ENCODE assay signal across 8 cellular contexts in the genomic region with DNA sequence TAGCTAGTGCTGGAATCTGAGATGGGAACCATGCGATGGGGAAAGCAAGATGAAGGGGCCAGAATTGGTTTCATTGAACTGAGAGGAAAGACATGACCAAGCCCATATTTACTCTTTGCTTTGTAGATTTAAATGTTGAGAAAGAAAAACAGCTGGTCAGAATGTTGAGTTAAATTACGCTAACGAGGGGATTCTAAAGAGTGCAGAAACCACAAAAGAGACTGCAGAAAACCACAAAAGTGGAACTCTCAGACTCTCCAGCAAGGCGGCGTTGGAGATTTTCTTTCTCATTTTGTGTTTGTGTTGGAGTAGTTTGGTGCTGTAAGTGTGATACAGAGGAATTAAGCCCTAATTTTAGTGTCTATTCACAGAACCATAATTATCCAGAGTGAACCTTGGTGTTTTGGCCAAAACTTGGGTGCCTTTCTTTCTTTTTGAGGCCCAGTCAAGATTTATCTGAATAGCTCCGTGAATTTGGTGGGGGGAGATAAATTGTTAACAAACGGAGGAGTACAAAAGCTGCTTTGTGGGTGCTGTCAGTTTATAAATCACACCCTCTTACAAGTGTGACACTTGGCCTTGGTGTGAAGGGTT. TPM values are rescaled to one million over a fixed set of nuclear protein-coding genes. Genes with fewer than 3 reads are reported as not detected.
DNase-seq lines count a peak whose midpoint lies in the region; ATAC-seq and TF ChIP-seq lines count a peak whose summit lies in the region.

No MANE protein-coding gene starts in this region.

- peaks cover 46% of the 10 kb centered on the region for H3K79me2 ChIP-seq in mammary epithelial cell (ENCODE audit: insufficient read depth, low read length)

- H3K27me3 ChIP-seq in BLaER1 treated with 17β-estradiol and CSF1 and Interleukin-3, amounts not matched to agents 10 nM and 100 nM, result no peaks in the 10 kb centered on the region
- H3K27me3 ChIP-seq in muscle layer of duodenum (ENCODE audit: low read depth, low read length) (no peaks in the 10 kb centered on the region), mammary epithelial cell (ENCODE audit: insufficient read depth, low read length) (no peaks in the 10 kb centered on the region)

- H3K9ac ChIP-seq in BLaER1 treated with 17β-estradiol and CSF1 and Interleukin-3, amounts not matched to agents 10 nM and 100 nM, result peak overlapping the region; percentile 37 to 78 (median 68); a peak in 20 of 22 replicates
- H3K9ac ChIP-seq in mammary epithelial cell (ENCODE audit: insufficient read depth, low read length), result no peak overlapping the region

- intact Hi-C loops in mammary epithelial cell (cut with micrococcal nuclease), result no loop called here

- H3K4me3 ChIP-seq in BLaER1 treated with 17β-estradiol and CSF1 and Interleukin-3, amounts not matched to agents 10 nM and 100 nM, result peak overlapping the region in 8 of 10 experiments; percentile 1 to 52 (median 38); a peak in 11 of 20 replicates
- H3K4me3 ChIP-seq in astrocyte of the cerebellum (ENCODE audit: low read depth, low read length) (no peak overlapping the region), muscle layer of duodenum (ENCODE audit: low read depth in 1 of 2, low read length in 2 of 2) (peak overlapping the region in 1 of 2 donors; percentile 23), mammary epithelial cell (replicated peaks in 1 of 3; ENCODE audit: insufficient read depth in 1 of 3, low read depth in 2 of 3, low read length in 3 of 3) (no peak overlapping the region)

- H3K27ac ChIP-seq in BLaER1 treated with 17β-estradiol and CSF1 and Interleukin-3, amounts not matched to agents 10 nM and 100 nM, result peak overlapping the region; percentile 37 to 88 (median 81); a peak in 21 of 22 replicates
- H3K27ac ChIP-seq in muscle layer of duodenum (ENCODE audit: low read length) (peak overlapping the region; percentile 85), mammary epithelial cell (ENCODE audit: insufficient read depth, low read depth, low read length) (no peak overlapping the region)

- no peaks in the 10 kb centered on the region for H3K9me3 ChIP-seq in BLaER1 treated with 17β-estradiol and CSF1 and Interleukin-3, amounts not matched to agents 10 nM and 100 nM (replicated peaks in 1 of 11)
- H3K9me3 ChIP-seq in muscle layer of duodenum (ENCODE audit: control insufficient read depth in 1 of 2, low read length in 2 of 2) (no peaks in the 10 kb centered on the region), mammary epithelial cell (replicated peaks; ENCODE audit: insufficient read depth, low read length) (no peaks in the 10 kb centered on the region)

- in situ Hi-C loops in astrocyte of the cerebellum (cut with HindIII; ENCODE audit: low sequenced_read_pairs) (no loop called here), mammary epithelial cell (cut with MboI; ENCODE audit: low sequenced_read_pairs in 2 of 2) (loop anchor here in 1 of 2 donors (10.0 kb wide), 1 partner anchor 88 kb away; no protein-coding TSS in a partner anchor)

- CTCF ChIA-PET in mammary epithelial cell (lab: Charles Lee; ENCODE audit: low non-redundant PET), result interaction anchor here (0.6 to 1.4 kb wide), 2 partner anchors 25 to 54 kb away, joined by 5 to 19 read pairs; no protein-coding TSS in a partner anchor

- H2AFZ ChIP-seq in mammary epithelial cell (ENCODE audit: low read depth, low read length), result no peak overlapping the region

- H3K4me2 ChIP-seq in BLaER1 treated with 17β-estradiol and CSF1 and Interleukin-3, amounts not matched to agents 10 nM and 100 nM, result peak overlapping the region; percentile 86 to 98 (median 95)
- H3K4me2 ChIP-seq in mammary epithelial cell (ENCODE audit: insufficient read depth, low read depth, low read length), result no peak overlapping the region

- H3K36me3 ChIP-seq in BLaER1 treated with 17β-estradiol and CSF1 and Interleukin-3, amounts not matched to agents 10 nM and 100 nM, result peaks cover 61 to 95% (median 91%) of the 10 kb centered on the region in 11 experiments
- H3K36me3 ChIP-seq in muscle layer of duodenum (ENCODE audit: control insufficient read depth in 1 of 2, insufficient read depth in 2 of 2, low read length in 2 of 2) (peaks cover 6 to 11% of the 10 kb centered on the region in 2 donors), mammary epithelial cell (ENCODE audit: insufficient read depth, low read length) (peaks cover 22% of the 10 kb centered on the region)

- dilution Hi-C loops in mammary epithelial cell (cut with HindIII; ENCODE audit: low sequenced_read_pairs), result no loop called here

- DNase-seq in LHCN-M2 (ENCODE audit: low read depth) (peak; percentile 85), astrocyte of the cerebellum (ENCODE audit: low read depth) (peak; percentile 76), mammary epithelial cell (no peak), DMS 273 treated with DMSO at 0.1 percent for 48 hours (lab: John Stamatoyannopoulos, UW) (no peak)
- DNase-seq in stimulated activated CD8-positive, alpha-beta memory T cell treated with anti-CD3 and anti-CD28 coated beads, Interleukin-4, amount 100 ng/mL, for 48 hours, result no peak

- H4K20me1 ChIP-seq in BLaER1 treated with 17β-estradiol and CSF1 and Interleukin-3, amounts not matched to agents 10 nM and 100 nM, result peaks cover 12 to 80% (median 44%) of the 10 kb centered on the region in 11 experiments; a peak in 21 of 22 replicates
- no peaks in the 10 kb centered on the region for H4K20me1 ChIP-seq in mammary epithelial cell (ENCODE audit: insufficient read depth, low read length)

- ATAC-seq in GM19324 (IDR thresholded peaks at IDR 0.05; ENCODE audit: low FRiP score, unreplicated experiment), result no peak

- TF ChIP-seq CTCF in astrocyte of the cerebellum (IDR thresholded peaks at IDR 0.05; ENCODE audit: low read depth, low read length, missing control alignments), result no peak
- TF ChIP-seq CTCF in mammary epithelial cell (conservative IDR thresholded peaks at IDR 0.05 in 1 of 2, IDR thresholded peaks at IDR 0.05 in 1 of 2; ENCODE audit: extremely low read depth in 1 of 2, insufficient read depth in 1 of 2, low read depth in 1 of 2, low read length in 2 of 2), result no peak

- WGBS in mammary epithelial cell (ENCODE audit: low coverage, missing lambda C conversion rate), result 62% methylated on average over 7 of the region's 7 CpGs

- H3K4me1 ChIP-seq in BLaER1 treated with 17β-estradiol and CSF1 and Interleukin-3, amounts not matched to agents 10 nM and 100 nM, result peaks cover 47 to 76% (median 66%) of the 10 kb centered on the region in 10 experiments
- H3K4me1 ChIP-seq in muscle layer of duodenum (ENCODE audit: control insufficient read depth in 1 of 2, insufficient read depth in 2 of 2, low read length in 2 of 2) (peaks cover 25 to 50% of the 10 kb centered on the region in 2 donors), mammary epithelial cell (ENCODE audit: insufficient read depth, low read length) (peaks cover 48% of the 10 kb centered on the region)

- no TSS peak for BruUV-seq in mammary epithelial cell (replicated peaks; lab: Mats Ljungman, UMichigan)

RNA-seq across cellular contexts. Expression of a gene that starts 26.3 kb away (rescaled TPM):
- total RNA-seq in LHCN-M2 (2014; rRNA removed), result 228 and 269 TPM in 2 replicates
- polyA plus RNA-seq in LHCN-M2 (2012), result 192 TPM
- total RNA-seq in mammary epithelial cell, result 100 to 1,000 TPM in 1 of 2 donors, 10 to 100 TPM in 1; 62.0 to 106 TPM
- 107 TPM for polyA plus RNA-seq in mammary epithelial cell
- polyA minus RNA-seq in mammary epithelial cell, result 52.1 TPM

RNA-seq across cellular contexts. Expression of a gene that starts 43.4 kb away (rescaled TPM):
- 14.9 and 17.3 TPM in 2 replicates for total RNA-seq in LHCN-M2 (2014; rRNA removed)
- polyA plus RNA-seq in LHCN-M2 (2012), result 18.7 TPM
- total RNA-seq in mammary epithelial cell, result 10 to 100 TPM; 13.8 to 57.8 TPM
- polyA plus RNA-seq in mammary epithelial cell, result 10.0 TPM
- 36.8 TPM for polyA minus RNA-seq in mammary epithelial cell

Comparison
In these comparisons a context has a peak if more than half of its experiments do, and no peak if none do; other contexts are left out.
1. H3K4me3 ChIP-seq: peak in BLaER1 treated with 17β-estradiol and CSF1 and Interleukin-3, amounts not matched to agents 10 nM and 100 nM (8 of 10); none in astrocyte of the cerebellum (single experiment) and mammary epithelial cell (0 of 3).
2. DNase-seq: peak in LHCN-M2 (single experiment) and astrocyte of the cerebellum (single experiment); none in stimulated activated CD8-positive, alpha-beta memory T cell treated with anti-CD3 and anti-CD28 coated beads, Interleukin-4, amount 100 ng/mL, for 48 hours (single experiment), mammary epithelial cell (single experiment) and DMS 273 treated with DMSO at 0.1 percent for 48 hours (single experiment).